20 cellular contexts compared by ENCODE assay signal in genomic region chr16:84093879-84094270, GRCh38. TPM values are rescaled to one million over a fixed set of nuclear protein-coding genes. Genes with fewer than 3 reads are reported as not detected.
DNase-seq lines count a peak whose midpoint lies in the region; ATAC-seq and TF ChIP-seq lines count a peak whose summit lies in the region.
"Had no signal": no experiment of that assay in that cellular context is flagged by ENCODE, and none has a peak within 500 bp of the region (broad histone marks: within the 10 kb centered on the region; RNA-seq: fewer than 3 reads in every experiment).

No MANE protein-coding gene starts in this region.

- no peak overlapping the region for H2AFZ ChIP-seq in neural progenitor cell (replicated peaks)

- no peaks in the 10 kb centered on the region for H4K20me1 ChIP-seq in neural progenitor cell (ENCODE audit: low read depth)

- peaks cover 8% of the 10 kb centered on the region for H3K36me3 ChIP-seq in neural progenitor cell

- no peak for ATAC-seq in activated naive CD8-positive, alpha-beta T cell treated with anti-CD3 and anti-CD28 coated beads, Interleukin-2, amount 50 U/mL, for 24 hours
- no peak for ATAC-seq in GM18519 (IDR thresholded peaks at IDR 0.05; ENCODE audit: low FRiP score, unreplicated experiment)
- no peak for ATAC-seq in GM21423 (IDR thresholded peaks at IDR 0.05; ENCODE audit: unreplicated experiment)
- ATAC-seq in activated T-cell treated with anti-CD3 and anti-CD28 coated beads, Interleukin-2, amount 50 U/mL, for 72 hours (replicated peaks in 1 of 2): no peak
- ATAC-seq: HepG2 had no signal

- H3K4me2 ChIP-seq in neural progenitor cell: no peak overlapping the region
- H3K4me2 ChIP-seq: BLaER1 treated with 17β-estradiol and CSF1 and Interleukin-3, amounts not matched to agents 10 nM and 100 nM had no signal

- no peak overlapping the region for H3K4me3 ChIP-seq in neural progenitor cell
- H3K4me3 ChIP-seq: BLaER1 treated with 17β-estradiol and CSF1 and Interleukin-3, amounts not matched to agents 10 nM and 100 nM had no signal

- H3K9me3 ChIP-seq in neural progenitor cell (ENCODE audit: low read depth): no peaks in the 10 kb centered on the region
- H3K9me3 ChIP-seq: BLaER1 treated with 17β-estradiol and CSF1 and Interleukin-3, amounts not matched to agents 10 nM and 100 nM had no signal

- no peak overlapping the region for H3K4me3 Mint-ChIP-seq in activated naive CD8-positive, alpha-beta T cell
- no peak overlapping the region for H3K4me3 Mint-ChIP-seq in activated naive CD8-positive, alpha-beta T cell treated with anti-CD3 and anti-CD28 coated beads, Interleukin-2, amount 50 U/mL, for 24 hours
- no peak overlapping the region for H3K4me3 Mint-ChIP-seq in activated naive CD8-positive, alpha-beta T cell treated with anti-CD3 and anti-CD28 coated beads for 36 hours
- no peak overlapping the region for H3K4me3 Mint-ChIP-seq in neural progenitor cell
- no peak overlapping the region for H3K4me3 Mint-ChIP-seq in activated T-cell treated with anti-CD3 and anti-CD28 coated beads, Interleukin-2, amount 50 U/mL, for 72 hours
- H3K4me3 Mint-ChIP-seq: CD4-positive, alpha-beta memory T cell; HFFc6 had no signal

- TF ChIP-seq CTCF in neural progenitor cell (IDR thresholded peaks at IDR 0.05): no peak

- no peak overlapping the region for H3K9ac ChIP-seq in neural progenitor cell
- H3K9ac ChIP-seq: BLaER1 treated with 17β-estradiol and CSF1 and Interleukin-3, amounts not matched to agents 10 nM and 100 nM had no signal

- no peaks in the 10 kb centered on the region for H3K27me3 ChIP-seq in neural progenitor cell

- peaks cover 12% of the 10 kb centered on the region for H3K36me3 Mint-ChIP-seq in activated naive CD8-positive, alpha-beta T cell
- peaks cover 62% of the 10 kb centered on the region for H3K36me3 Mint-ChIP-seq in activated naive CD8-positive, alpha-beta T cell treated with anti-CD3 and anti-CD28 coated beads, Interleukin-2, amount 50 U/mL, for 24 hours (ENCODE audit: low read depth)
- H3K36me3 Mint-ChIP-seq in activated naive CD8-positive, alpha-beta T cell treated with anti-CD3 and anti-CD28 coated beads for 36 hours: peaks cover 22% of the 10 kb centered on the region
- H3K36me3 Mint-ChIP-seq in neural progenitor cell: peaks cover 18% of the 10 kb centered on the region
- peaks cover 4 to 21% of the 10 kb centered on the region in 2 donors for H3K36me3 Mint-ChIP-seq in activated T-cell treated with anti-CD3 and anti-CD28 coated beads, Interleukin-2, amount 50 U/mL, for 72 hours (ENCODE audit: insufficient read depth in 2 of 2)

- H3K27me3 Mint-ChIP-seq in activated naive CD8-positive, alpha-beta T cell: no peaks in the 10 kb centered on the region
- H3K27me3 Mint-ChIP-seq in activated naive CD8-positive, alpha-beta T cell treated with anti-CD3 and anti-CD28 coated beads, Interleukin-2, amount 50 U/mL, for 24 hours: no peaks in the 10 kb centered on the region
- no peaks in the 10 kb centered on the region for H3K27me3 Mint-ChIP-seq in activated naive CD8-positive, alpha-beta T cell treated with anti-CD3 and anti-CD28 coated beads for 36 hours
- H3K27me3 Mint-ChIP-seq in neural progenitor cell (ENCODE audit: insufficient read depth, low read depth): no peaks in the 10 kb centered on the region
- H3K27me3 Mint-ChIP-seq in activated T-cell treated with anti-CD3 and anti-CD28 coated beads, Interleukin-2, amount 50 U/mL, for 72 hours (ENCODE audit: low read depth): no peaks in the 10 kb centered on the region
- H3K27me3 Mint-ChIP-seq: CD4-positive, alpha-beta memory T cell had no signal

- no peaks in the 10 kb centered on the region for H3K79me2 ChIP-seq in neural progenitor cell (ENCODE audit: low read depth)

- H3K9me3 Mint-ChIP-seq in activated naive CD8-positive, alpha-beta T cell (ENCODE audit: low read depth): no peaks in the 10 kb centered on the region
- no peaks in the 10 kb centered on the region for H3K9me3 Mint-ChIP-seq in activated naive CD8-positive, alpha-beta T cell treated with anti-CD3 and anti-CD28 coated beads, Interleukin-2, amount 50 U/mL, for 24 hours
- H3K9me3 Mint-ChIP-seq in activated naive CD8-positive, alpha-beta T cell treated with anti-CD3 and anti-CD28 coated beads for 36 hours: no peaks in the 10 kb centered on the region
- H3K9me3 Mint-ChIP-seq in neural progenitor cell: no peaks in the 10 kb centered on the region
- H3K9me3 Mint-ChIP-seq in activated T-cell treated with anti-CD3 and anti-CD28 coated beads, Interleukin-2, amount 50 U/mL, for 72 hours: no peaks in the 10 kb centered on the region
- H3K9me3 Mint-ChIP-seq: CD4-positive, alpha-beta memory T cell; HFFc6 had no signal

- no peak overlapping the region for H3K27ac ChIP-seq in neural progenitor cell
- H3K27ac ChIP-seq: BLaER1 treated with 17β-estradiol and CSF1 and Interleukin-3, amounts not matched to agents 10 nM and 100 nM had no signal

- peaks cover 13% of the 10 kb centered on the region for H3K4me1 Mint-ChIP-seq in activated naive CD8-positive, alpha-beta T cell (ENCODE audit: low read depth)
- H3K4me1 Mint-ChIP-seq in activated naive CD8-positive, alpha-beta T cell treated with anti-CD3 and anti-CD28 coated beads, Interleukin-2, amount 50 U/mL, for 24 hours: peaks cover 9% of the 10 kb centered on the region
- peaks cover 17% of the 10 kb centered on the region for H3K4me1 Mint-ChIP-seq in activated naive CD8-positive, alpha-beta T cell treated with anti-CD3 and anti-CD28 coated beads for 36 hours
- H3K4me1 Mint-ChIP-seq in neural progenitor cell: no peaks in the 10 kb centered on the region
- H3K4me1 Mint-ChIP-seq in activated T-cell treated with anti-CD3 and anti-CD28 coated beads, Interleukin-2, amount 50 U/mL, for 72 hours (ENCODE audit: low read depth): peaks cover 23% of the 10 kb centered on the region

- peak overlapping the region; percentile 7 for H3K27ac Mint-ChIP-seq in activated naive CD8-positive, alpha-beta T cell
- no peak overlapping the region for H3K27ac Mint-ChIP-seq in activated naive CD8-positive, alpha-beta T cell treated with anti-CD3 and anti-CD28 coated beads, Interleukin-2, amount 50 U/mL, for 24 hours
- H3K27ac Mint-ChIP-seq in activated naive CD8-positive, alpha-beta T cell treated with anti-CD3 and anti-CD28 coated beads for 36 hours: peak overlapping the region; percentile 6
- H3K27ac Mint-ChIP-seq in neural progenitor cell: peak overlapping the region; percentile 85
- no peak overlapping the region for H3K27ac Mint-ChIP-seq in activated T-cell treated with anti-CD3 and anti-CD28 coated beads, Interleukin-2, amount 50 U/mL, for 72 hours
- H3K27ac Mint-ChIP-seq: HFFc6 had no signal

- no peak for DNase-seq in activated naive CD8-positive, alpha-beta T cell treated with anti-CD3 and anti-CD28 coated beads, Interleukin-2, amount 50 U/mL, for 24 hours
- DNase-seq in NCI-H82 (lab: John Stamatoyannopoulos, UW) (peak; percentile 97), neural progenitor cell (ENCODE audit: low spot score) (no peak)
- no peak for DNase-seq in activated naive CD8-positive, alpha-beta T cell treated with anti-CD3 and anti-CD28 coated beads for 36 hours
- no peak for DNase-seq in activated T-cell treated with anti-CD3 and anti-CD28 coated beads, Interleukin-2, amount 50 U/mL, for 72 hours
- DNase-seq: 8988T; CD4-positive, alpha-beta memory T cell; DMS153; DMS79 treated with DMSO at 0.1 percent for 48 hours; EL; GDM1; HCEC 1CT; HFFc6 had no signal

- no peaks in the 10 kb centered on the region for H3K4me1 ChIP-seq in neural progenitor cell

- H3F3A ChIP-seq in neural progenitor cell (ENCODE audit: low read depth): no peaks in the 10 kb centered on the region

RNA-seq across cellular contexts. Expression of gene MBTPS1, which starts 22.9 kb away (rescaled TPM):
- total RNA-seq in activated naive CD8-positive, alpha-beta T cell treated with anti-CD3 and anti-CD28 coated beads for 36 hours: 10 to 100 TPM; 29.6 to 30.2 TPM
- 52.3 and 54.4 TPM in 2 replicates for total RNA-seq in neural progenitor cell (ENCODE audit: low replicate concordance)
- 10 to 100 TPM; 36.6 to 42.0 TPM for total RNA-seq in activated T-cell treated with anti-CD3 and anti-CD28 coated beads, Interleukin-2, amount 50 U/mL, for 72 hours

RNA-seq across cellular contexts. Expression of gene HSDL1, which starts 51.1 kb away (rescaled TPM):
- 10 to 100 TPM; 13.2 to 13.9 TPM for total RNA-seq in activated naive CD8-positive, alpha-beta T cell treated with anti-CD3 and anti-CD28 coated beads for 36 hours
- 71.8 and 101 TPM in 2 replicates for total RNA-seq in neural progenitor cell (ENCODE audit: low replicate concordance)
- total RNA-seq in activated T-cell treated with anti-CD3 and anti-CD28 coated beads, Interleukin-2, amount 50 U/mL, for 72 hours: 10 to 100 TPM; 13.0 to 14.6 TPM

RNA-seq across cellular contexts. Expression of gene DNAAF1, which starts 51.2 kb away (rescaled TPM):
- under 1 TPM in 1 of 2 experiments, not detected in 1; 0.33 TPM for total RNA-seq in activated naive CD8-positive, alpha-beta T cell treated with anti-CD3 and anti-CD28 coated beads for 36 hours
- 0.11 and 0.12 TPM in 2 replicates for total RNA-seq in neural progenitor cell (ENCODE audit: low replicate concordance)
- total RNA-seq in activated T-cell treated with anti-CD3 and anti-CD28 coated beads, Interleukin-2, amount 50 U/mL, for 72 hours: under 1 TPM in 1 of 2 donors, not detected in 1; 0.19 TPM
- total RNA-seq: HFFc6, HT1080 had no signal

RNA-seq across cellular contexts. Expression of gene SLC38A8, which starts 51.3 kb away (rescaled TPM):
- not detected for total RNA-seq in activated naive CD8-positive, alpha-beta T cell treated with anti-CD3 and anti-CD28 coated beads for 36 hours
- total RNA-seq in neural progenitor cell (ENCODE audit: low replicate concordance): not detected in 2 replicates
- not detected for total RNA-seq in activated T-cell treated with anti-CD3 and anti-CD28 coated beads, Interleukin-2, amount 50 U/mL, for 72 hours
- total RNA-seq: CD4-positive, alpha-beta memory T cell; H4; HFFc6; HT1080 had no signal

Comparison
In these comparisons a context has a peak if more than half of its experiments do, and no peak if none do; other contexts are left out.
1. H3K27ac Mint-ChIP-seq: peak in activated naive CD8-positive, alpha-beta T cell (single experiment), activated naive CD8-positive, alpha-beta T cell treated with anti-CD3 and anti-CD28 coated beads for 36 hours (single experiment) and neural progenitor cell (single experiment); none in activated naive CD8-positive, alpha-beta T cell treated with anti-CD3 and anti-CD28 coated beads, Interleukin-2, amount 50 U/mL, for 24 hours (single experiment) and activated T-cell treated with anti-CD3 and anti-CD28 coated beads, Interleukin-2, amount 50 U/mL, for 72 hours (single experiment).